In genomic region chr6:27178001-27178730, GRCh38 we compare ENCODE assay signal across 1 cellular context.
A peak's percentile ranks its signal among the peaks of the same experiment; 100 is the strongest.
TF ChIP-seq lines count a peak whose summit lies in the region.

No MANE protein-coding gene starts in this region.

TF ChIP-seq in K562, 482 proteins besides CTCF, POLR2A, EP300 and RAD21 (continued from another document and continues in another):
- TF ChIP-seq SFPQ (IDR thresholded peaks at IDR 0.05; ENCODE audit: low read depth, low read length) = no peak
- TF ChIP-seq ERF (CRISPR knock-in tag; IDR thresholded peaks at IDR 0.05) = no peak
- no peak for TF ChIP-seq DPF2 (IDR thresholded peaks at IDR 0.05)
- TF ChIP-seq CCAR2 (IDR thresholded peaks at IDR 0.05; ENCODE audit: low read depth, low read length) = no peak
- TF ChIP-seq ZBTB5 (IDR thresholded peaks at IDR 0.05) = no peak
- no peak for TF ChIP-seq PHF21A (IDR thresholded peaks at IDR 0.05; ENCODE audit: borderline replicate concordance, low read depth)
- peak; percentile 5 for TF ChIP-seq PRDM10 (IDR thresholded peaks at IDR 0.05; ENCODE audit: partially characterized antibody)
- no peak for TF ChIP-seq PRMT5 (CRISPR knock-in tag; IDR thresholded peaks at IDR 0.05)
- TF ChIP-seq RBM22 (IDR thresholded peaks at IDR 0.05; ENCODE audit: low read depth, low read length, poor library complexity, severe bottlenecking) = no peak
- no peak for TF ChIP-seq STAT6 (CRISPR knock-in tag; IDR thresholded peaks at IDR 0.05)
- TF ChIP-seq MLLT1 (IDR thresholded peaks at IDR 0.05) = no peak
- TF ChIP-seq ARID4B (CRISPR knock-in tag; IDR thresholded peaks at IDR 0.05) = no peak
- TF ChIP-seq RBFOX2 (IDR thresholded peaks at IDR 0.05; ENCODE audit: low read depth, low read length) = no peak
- TF ChIP-seq ZBTB49 (CRISPR knock-in tag; IDR thresholded peaks at IDR 0.05; ENCODE audit: borderline replicate concordance) = 0 out of 2 replicates have a peak, but pooled peaks have one; percentile 42
- TF ChIP-seq KDM2B (CRISPR knock-in tag; IDR thresholded peaks at IDR 0.05) = no peak
- no peak for TF ChIP-seq ZBTB12 (CRISPR knock-in tag; IDR thresholded peaks at IDR 0.05)
- TF ChIP-seq HDAC2 (IDR thresholded peaks at IDR 0.05) = no peak
- no peak for TF ChIP-seq ZNF764 (CRISPR knock-in tag; IDR thresholded peaks at IDR 0.05; ENCODE audit: low read depth)
- TF ChIP-seq ELK1 (CRISPR knock-in tag; IDR thresholded peaks at IDR 0.05) = no peak
- no peak for TF ChIP-seq ZNF212 (CRISPR knock-in tag; IDR thresholded peaks at IDR 0.05)
- TF ChIP-seq PHF20 (IDR thresholded peaks at IDR 0.05; ENCODE audit: partially characterized antibody) = no peak
- TF ChIP-seq ZFP91 (CRISPR knock-in tag; IDR thresholded peaks at IDR 0.05) = peak; percentile 30; the same call in 1 of the 2 replicates
- TF ChIP-seq ATF3 (IDR thresholded peaks at IDR 0.05) = no peak
- TF ChIP-seq ATF3 (CRISPR knock-in tag; conservative IDR thresholded peaks at IDR 0.05) = 0 out of 2 replicates have a peak, but pooled peaks have one; percentile 4
- no peak for TF ChIP-seq CBFA2T2 (conservative IDR thresholded peaks at IDR 0.05)
